18 cellular contexts compared by ENCODE assay signal in the genomic region with DNA sequence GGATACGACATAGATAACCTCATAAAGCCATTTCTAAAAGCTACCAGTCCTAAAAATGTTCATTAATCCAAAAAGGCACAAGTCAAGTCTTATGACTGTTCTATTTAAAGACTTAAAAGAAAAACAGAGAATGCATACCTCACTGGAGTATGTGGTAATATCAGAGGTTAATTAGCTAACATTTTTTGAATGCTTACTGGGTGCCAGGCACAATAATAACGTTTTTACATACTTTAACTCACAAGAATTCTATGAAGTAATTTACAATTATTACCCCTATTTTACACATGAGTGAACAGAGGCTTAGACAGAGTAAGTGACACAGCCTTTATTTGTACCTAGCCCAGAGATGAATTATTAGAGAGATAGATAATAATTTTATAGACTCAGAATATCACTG.
A peak's percentile ranks its signal among the peaks of the same experiment; 100 is the strongest.
DNase-seq lines count a peak whose midpoint lies in the region; ATAC-seq, FAIRE-seq and TF ChIP-seq lines count a peak whose summit lies in the region.
"Had no signal": no experiment of that assay in that cellular context is flagged by ENCODE, and none has a peak within 500 bp of the region (broad histone marks: within the 10 kb centered on the region; RNA-seq: fewer than 3 reads in every experiment).

No MANE protein-coding gene starts in this region.

- no peak overlapping the region for H3K27ac ChIP-seq in HepG2 (ENCODE audit: extremely low read length, insufficient read depth, low read length)
- H3K27ac ChIP-seq: neutrophil, Peyer's patch, WERI-Rb-1 had no signal

- H3K9me3 Mint-ChIP-seq in chondrocyte (ENCODE audit: low read depth) = no peaks in the 10 kb centered on the region
- H3K9me3 Mint-ChIP-seq in osteocyte (ENCODE audit: unreplicated experiment) = no peaks in the 10 kb centered on the region
- H3K9me3 Mint-ChIP-seq in activated naive CD8-positive, alpha-beta T cell treated with anti-CD3 and anti-CD28 coated beads, Interleukin-2, amount 50 U/mL, for 24 hours = no peaks in the 10 kb centered on the region

- H3K27ac Mint-ChIP-seq in chondrocyte (ENCODE audit: unreplicated experiment) (peak overlapping the region; percentile 55), osteocyte (ENCODE audit: unreplicated experiment) (no peak overlapping the region)
- no peak overlapping the region for H3K27ac Mint-ChIP-seq in activated naive CD8-positive, alpha-beta T cell treated with anti-CD3 and anti-CD28 coated beads, Interleukin-2, amount 50 U/mL, for 24 hours
- H3K27ac Mint-ChIP-seq: B cell, IgD-negative memory B cell had no signal

- no peaks in the 10 kb centered on the region for H4K20me1 ChIP-seq in HepG2 (ENCODE audit: insufficient read depth, low read length)

- CTCF ChIA-PET in HepG2 (lab: Yijun Ruan, JAX; ENCODE audit: low intra/inter-chr PET ratio, low total read pairs) = no interaction called here

- no peaks in the 10 kb centered on the region for H3K79me2 ChIP-seq in HepG2 (ENCODE audit: insufficient read depth, low read length)

- H3K27me3 ChIP-seq in HepG2 (ENCODE audit: control insufficient read depth in 1 of 2, insufficient read depth in 2 of 2, low read length in 2 of 2) = no peaks in the 10 kb centered on the region
- H3K27me3 ChIP-seq: neutrophil, Peyer's patch had no signal

- peak; percentile 25 for DNase-seq in AG20443 (ENCODE audit: low spot score)
- DNase-seq in chondrocyte (ENCODE audit: low spot score) = no peak
- DNase-seq in myocyte (ENCODE audit: low read depth) = peak; percentile 21
- no peak for DNase-seq in HepG2 (ENCODE audit: low spot score)
- no peak for DNase-seq in activated gamma-delta T cell (lab: John Stamatoyannopoulos, UW)
- DNase-seq in osteocyte (ENCODE audit: extremely low spot score, unreplicated experiment) = no peak
- DNase-seq in activated naive CD8-positive, alpha-beta T cell treated with anti-CD3 and anti-CD28 coated beads, Interleukin-2, amount 50 U/mL, for 24 hours = no peak
- DNase-seq: amniotic stem cell, mesendoderm, NCI-H1048, Peyer's patch, WERI-Rb-1 had no signal

- no peaks in the 10 kb centered on the region for H3K9me3 ChIP-seq in HepG2 (ENCODE audit: low read length)
- H3K9me3 ChIP-seq: neutrophil, Peyer's patch had no signal

- no peak overlapping the region for H3K4me2 ChIP-seq in HepG2 (ENCODE audit: low read depth, low read length)

- H3K27me3 Mint-ChIP-seq in chondrocyte (ENCODE audit: low read depth) = no peaks in the 10 kb centered on the region
- no peaks in the 10 kb centered on the region for H3K27me3 Mint-ChIP-seq in osteocyte (ENCODE audit: unreplicated experiment)
- H3K27me3 Mint-ChIP-seq in activated naive CD8-positive, alpha-beta T cell treated with anti-CD3 and anti-CD28 coated beads, Interleukin-2, amount 50 U/mL, for 24 hours = no peaks in the 10 kb centered on the region
- H3K27me3 Mint-ChIP-seq: B cell, IgD-negative memory B cell had no signal

- TF ChIP-seq EP300 in Ishikawa (IDR thresholded peaks at IDR 0.05; ENCODE audit: borderline replicate concordance) = peak; percentile 84
- TF ChIP-seq EP300 in HepG2 (IDR thresholded peaks at IDR 0.05; ENCODE audit: low read depth in 2 of 2, low read length in 2 of 2) = no peak
- no peak for TF ChIP-seq EP300 in HepG2 (CRISPR knock-in tag; IDR thresholded peaks at IDR 0.05; ENCODE audit: borderline replicate concordance)

- WGBS in HepG2 (ENCODE audit: low lambda C conversion rate) = 72% methylated on average over 2 of the region's 2 CpGs

- H2AFZ ChIP-seq in HepG2 (ENCODE audit: low read length) = no peak overlapping the region

- ATAC-seq in HepG2 = no peak
- no peak for ATAC-seq in activated naive CD8-positive, alpha-beta T cell treated with anti-CD3 and anti-CD28 coated beads, Interleukin-2, amount 50 U/mL, for 24 hours
- ATAC-seq: sciatic nerve had no signal

- TF ChIP-seq CTCF in chondrocyte (IDR thresholded peaks at IDR 0.05) = no peak
- TF ChIP-seq CTCF in HepG2 (CRISPR knock-in tag; IDR thresholded peaks at IDR 0.05) = no peak
- TF ChIP-seq CTCF in osteocyte (IDR thresholded peaks at IDR 0.05) = no peak

- H3K36me3 ChIP-seq in HepG2 (replicated peaks in 1 of 2; ENCODE audit: control insufficient read depth in 1 of 2, insufficient read depth in 2 of 2, low read length in 2 of 2) = no peaks in the 10 kb centered on the region
- H3K36me3 ChIP-seq: neutrophil, Peyer's patch, WERI-Rb-1 had no signal

- H3K36me3 Mint-ChIP-seq in chondrocyte (ENCODE audit: low read depth) (peaks cover 23% of the 10 kb centered on the region), osteocyte (ENCODE audit: unreplicated experiment) (peaks cover 18% of the 10 kb centered on the region)
- H3K36me3 Mint-ChIP-seq in activated naive CD8-positive, alpha-beta T cell treated with anti-CD3 and anti-CD28 coated beads, Interleukin-2, amount 50 U/mL, for 24 hours (ENCODE audit: low read depth) = no peaks in the 10 kb centered on the region
- H3K36me3 Mint-ChIP-seq: IgD-negative memory B cell had no signal

- FAIRE-seq in HepG2 (lab: Jason Lieb, UNC) = no peak
- FAIRE-seq: colon had no signal

- POLR2A ChIA-PET in HepG2 (lab: Yijun Ruan, JAX) = no interaction called here

- H3K9ac ChIP-seq in HepG2 (ENCODE audit: insufficient read depth, low read depth, low read length) = no peak overlapping the region

- no peak overlapping the region for H3K4me3 ChIP-seq in HepG2 (replicated peaks in 1 of 3; ENCODE audit: insufficient read depth in 1 of 3, low read depth in 2 of 3, low read length in 3 of 3)
- H3K4me3 ChIP-seq: Peyer's patch had no signal

- intact Hi-C loops in HepG2 (cut with micrococcal nuclease; ENCODE audit: unreplicated experiment) = loop anchor here (2.0 kb wide), 1 partner anchor 15 kb away; no protein-coding TSS in a partner anchor

- H3K4me1 ChIP-seq in HepG2 (ENCODE audit: insufficient read depth, low read length) = peaks cover 23% of the 10 kb centered on the region
- H3K4me1 ChIP-seq: Peyer's patch had no signal

- TF ChIP-seq RAD21 in Ishikawa (IDR thresholded peaks at IDR 0.05; ENCODE audit: low read depth) (no peak), HepG2 (CRISPR knock-in tag; IDR thresholded peaks at IDR 0.05) (no peak)

- BruUV-seq in HepG2 (replicated peaks; lab: Mats Ljungman, UMichigan) = no TSS peak

- H3K4me3 Mint-ChIP-seq in chondrocyte (ENCODE audit: unreplicated experiment) = no peak overlapping the region
- no peak overlapping the region for H3K4me3 Mint-ChIP-seq in osteocyte (ENCODE audit: unreplicated experiment)
- H3K4me3 Mint-ChIP-seq in activated naive CD8-positive, alpha-beta T cell treated with anti-CD3 and anti-CD28 coated beads, Interleukin-2, amount 50 U/mL, for 24 hours = no peak overlapping the region
- H3K4me3 Mint-ChIP-seq: B cell, IgD-negative memory B cell had no signal

- in situ Hi-C loops in HepG2 (cut with HindIII; ENCODE audit: extremely low pct_ligation_motif_present, low pct_unique_long_range_greater_than_20kb) = loop anchor here (10.0 kb wide), 1 partner anchor 211 kb away; a partner anchor contains a TSS

- H3K4me1 Mint-ChIP-seq in chondrocyte (ENCODE audit: low read depth) = peaks cover 62% of the 10 kb centered on the region
- peaks cover 15% of the 10 kb centered on the region for H3K4me1 Mint-ChIP-seq in osteocyte (ENCODE audit: unreplicated experiment)
- no peaks in the 10 kb centered on the region for H3K4me1 Mint-ChIP-seq in activated naive CD8-positive, alpha-beta T cell treated with anti-CD3 and anti-CD28 coated beads, Interleukin-2, amount 50 U/mL, for 24 hours
- H3K4me1 Mint-ChIP-seq: B cell, IgD-negative memory B cell had no signal

- no peak for TF ChIP-seq POLR2A in HepG2 (IDR thresholded peaks at IDR 0.05; ENCODE audit: insufficient read depth in 1 of 2, low read depth in 2 of 2, low read length in 2 of 2)

TF ChIP-seq in Ishikawa, 13 proteins besides CTCF, POLR2A, EP300 and RAD21:
- TF ChIP-seq CEBPB (IDR thresholded peaks at IDR 0.05) (peak; percentile 91), TEAD4 (IDR thresholded peaks at IDR 0.05) (peak; percentile 95), TCF12 (IDR thresholded peaks at IDR 0.05; ENCODE audit: low read depth) (0 out of 2 replicates have a peak, but pooled peaks have one; percentile 39), NFIC (IDR thresholded peaks at IDR 0.05) (peak; percentile 81), FOXM1 (IDR thresholded peaks at IDR 0.05; ENCODE audit: borderline replicate concordance, low read depth) (peak; percentile 87)
- TF ChIP-seq, protein P1, sequence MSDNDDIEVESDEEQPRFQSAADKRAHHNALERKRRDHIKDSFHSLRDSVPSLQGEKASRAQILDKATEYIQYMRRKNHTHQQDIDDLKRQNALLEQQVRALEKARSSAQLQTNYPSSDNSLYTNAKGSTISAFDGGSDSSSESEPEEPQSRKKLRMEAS (IDR thresholded peaks at IDR 0.05) = no peak; the same call in 1 of the 2 replicates

TF ChIP-seq in HepG2, 621 proteins besides CTCF, POLR2A, EP300 and RAD21 (continues in another document):
- no peak for TF ChIP-seq RFX1 (IDR thresholded peaks at IDR 0.05)
- TF ChIP-seq, protein P2, sequence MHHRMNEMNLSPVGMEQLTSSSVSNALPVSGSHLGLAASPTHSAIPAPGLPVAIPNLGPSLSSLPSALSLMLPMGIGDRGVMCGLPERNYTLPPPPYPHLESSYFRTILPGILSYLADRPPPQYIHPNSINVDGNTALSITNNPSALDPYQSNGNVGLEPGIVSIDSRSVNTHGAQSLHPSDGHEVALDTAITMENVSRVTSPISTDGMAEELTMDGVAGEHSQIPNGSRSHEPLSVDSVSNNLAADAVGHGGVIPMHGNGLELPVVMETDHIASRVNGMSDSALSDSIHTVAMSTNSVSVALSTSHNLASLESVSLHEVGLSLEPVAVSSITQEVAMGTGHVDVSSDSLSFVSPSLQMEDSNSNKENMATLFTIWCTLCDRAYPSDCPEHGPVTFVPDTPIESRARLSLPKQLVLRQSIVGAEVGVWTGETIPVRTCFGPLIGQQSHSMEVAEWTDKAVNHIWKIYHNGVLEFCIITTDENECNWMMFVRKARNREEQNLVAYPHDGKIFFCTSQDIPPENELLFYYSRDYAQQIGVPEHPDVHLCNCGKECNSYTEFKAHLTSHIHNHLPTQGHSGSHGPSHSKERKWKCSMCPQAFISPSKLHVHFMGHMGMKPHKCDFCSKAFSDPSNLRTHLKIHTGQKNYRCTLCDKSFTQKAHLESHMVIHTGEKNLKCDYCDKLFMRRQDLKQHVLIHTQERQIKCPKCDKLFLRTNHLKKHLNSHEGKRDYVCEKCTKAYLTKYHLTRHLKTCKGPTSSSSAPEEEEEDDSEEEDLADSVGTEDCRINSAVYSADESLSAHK (CRISPR knock-in tag; IDR thresholded peaks at IDR 0.05; ENCODE audit: borderline replicate concordance) = no peak
- TF ChIP-seq KAT8 (CRISPR knock-in tag; IDR thresholded peaks at IDR 0.05) = no peak

Comparison
In these comparisons a context has a peak if more than half of its experiments do, and no peak if none do; other contexts are left out.
1. DNase-seq: peak in AG20443 (single experiment) and myocyte (single experiment); none in chondrocyte (single experiment), HepG2 (single experiment), activated gamma-delta T cell (single experiment), osteocyte (single experiment) and activated naive CD8-positive, alpha-beta T cell treated with anti-CD3 and anti-CD28 coated beads, Interleukin-2, amount 50 U/mL, for 24 hours (single experiment).